Comparison of ENCODE assay signal across 1 cellular context in the genomic region with DNA sequence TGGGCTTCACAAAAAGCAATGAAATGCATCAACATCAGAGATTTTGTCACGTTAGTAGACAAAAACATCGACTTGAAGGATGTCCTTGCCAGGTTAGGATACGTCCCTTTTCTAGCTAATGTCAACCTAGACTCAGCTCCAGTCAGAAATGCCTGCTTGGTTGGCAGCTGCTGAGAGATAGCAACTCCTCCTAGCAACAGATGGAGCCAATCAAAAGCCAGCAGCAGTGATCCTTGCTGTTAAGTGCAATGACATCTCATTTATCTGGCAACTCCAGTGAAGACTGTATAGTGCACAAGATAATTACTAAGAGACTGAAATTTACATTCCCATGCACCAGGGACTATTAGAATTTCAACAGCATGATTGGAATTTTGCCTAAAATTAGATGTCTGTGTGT.
TF ChIP-seq lines count a peak whose summit lies in the region.

No MANE protein-coding gene starts in this region.

TF ChIP-seq in GM23338, 12 proteins besides CTCF, POLR2A, EP300 and RAD21 (continued from another document):
- TF ChIP-seq, protein P1, sequence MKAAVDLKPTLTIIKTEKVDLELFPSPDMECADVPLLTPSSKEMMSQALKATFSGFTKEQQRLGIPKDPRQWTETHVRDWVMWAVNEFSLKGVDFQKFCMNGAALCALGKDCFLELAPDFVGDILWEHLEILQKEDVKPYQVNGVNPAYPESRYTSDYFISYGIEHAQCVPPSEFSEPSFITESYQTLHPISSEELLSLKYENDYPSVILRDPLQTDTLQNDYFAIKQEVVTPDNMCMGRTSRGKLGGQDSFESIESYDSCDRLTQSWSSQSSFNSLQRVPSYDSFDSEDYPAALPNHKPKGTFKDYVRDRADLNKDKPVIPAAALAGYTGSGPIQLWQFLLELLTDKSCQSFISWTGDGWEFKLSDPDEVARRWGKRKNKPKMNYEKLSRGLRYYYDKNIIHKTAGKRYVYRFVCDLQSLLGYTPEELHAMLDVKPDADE (IDR thresholded peaks at IDR 0.05), result no peak
